ENCODE assay signal across 8 cellular contexts in the genomic region with DNA sequence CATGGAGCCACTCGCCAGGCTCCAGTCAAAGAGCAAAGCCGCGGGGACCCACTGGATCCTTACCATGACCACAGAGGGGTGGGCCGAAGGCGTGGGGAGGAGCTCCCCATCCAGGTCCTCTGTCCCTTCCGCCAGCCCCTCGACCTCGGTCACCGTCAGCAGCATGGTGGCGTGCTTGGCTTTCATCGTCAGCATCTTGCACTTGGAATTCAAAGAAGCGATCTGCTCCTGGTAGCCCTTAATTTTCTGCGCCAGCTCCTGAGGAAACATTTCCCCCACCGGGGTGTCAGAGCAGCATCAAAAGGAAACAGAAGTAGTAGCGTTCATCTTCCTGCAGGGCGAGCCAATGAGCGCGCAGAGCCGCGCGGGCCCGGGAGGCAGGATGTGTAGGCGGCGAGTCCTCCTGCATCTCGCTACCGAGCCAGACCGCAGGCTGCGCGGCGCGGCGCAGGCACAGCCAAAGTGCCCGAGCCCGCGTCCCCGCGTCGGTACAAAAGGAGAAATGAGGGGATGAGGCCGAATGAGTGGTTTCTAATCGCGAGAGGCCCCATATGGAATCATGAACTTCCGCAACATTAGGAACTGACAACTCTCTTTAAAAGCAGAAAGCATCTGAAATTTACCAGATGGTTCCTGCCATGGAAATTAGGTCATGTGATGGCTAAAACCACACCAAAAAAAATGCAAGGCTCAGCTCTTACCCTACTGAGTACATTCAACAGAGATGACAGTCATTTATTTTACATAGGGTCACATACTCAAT.
DNase-seq lines count a peak whose midpoint lies in the region; ATAC-seq and TF ChIP-seq lines count a peak whose summit lies in the region.

No MANE protein-coding gene starts in this region.

- H3K36me3 ChIP-seq in DND-41 (ENCODE audit: insufficient read depth, low read length) (no peaks in the 10 kb centered on the region), neutrophil (peaks cover 90% of the 10 kb centered on the region)

- H3K9me3 ChIP-seq in DND-41 (ENCODE audit: insufficient read depth, low read length, severe bottlenecking), result no peaks in the 10 kb centered on the region
- no peaks in the 10 kb centered on the region for H3K9me3 ChIP-seq in neutrophil

- H3K4me3 ChIP-seq in DND-41 (ENCODE audit: low read depth in 1 of 2, low read length in 2 of 2), result peak overlapping the region; percentile 60 to 93
- no peak overlapping the region for H3K4me3 ChIP-seq in neutrophil (ENCODE audit: low read depth in 1 of 2, low read length in 1 of 2)

- no peaks in the 10 kb centered on the region for H4K20me1 ChIP-seq in DND-41 (ENCODE audit: insufficient read depth, low read length)

- ATAC-seq in DND-41 (ENCODE audit: insufficient read depth, low read depth), result peak; percentile 97
- peak; percentile 90 for ATAC-seq in GM21723 (IDR thresholded peaks at IDR 0.05; ENCODE audit: unreplicated experiment)

- H3K27me3 ChIP-seq in DND-41 (ENCODE audit: insufficient read depth, low read length, poor library complexity), result no peaks in the 10 kb centered on the region
- no peaks in the 10 kb centered on the region for H3K27me3 ChIP-seq in neutrophil

- H2AFZ ChIP-seq in DND-41 (ENCODE audit: low read depth, low read length), result peak overlapping the region; percentile 96

- peak; percentile 91 for DNase-seq in DND-41
- DNase-seq in KBM-7, result peak; percentile 91
- peak; percentile 84 for DNase-seq in SIG-M5 treated with dmso at 0.1 percent for 504 hours (lab: John Stamatoyannopoulos, UW; ENCODE audit: unreplicated experiment)
- peak; percentile 91 for DNase-seq in activated naive CD4-positive, alpha-beta T cell treated with Interleukin-2 at 50 U/mL for 16 hours
- DNase-seq in germinal center (ENCODE audit: low spot score), result peak; percentile 85
- peak; percentile 41 to 96 (median 82) for DNase-seq in substantia nigra (lab: John Stamatoyannopoulos, UW)

- H3K4me2 ChIP-seq in DND-41 (ENCODE audit: insufficient read depth, low read length), result peak overlapping the region; percentile 81

- peak overlapping the region; percentile 96 for H3K27ac ChIP-seq in DND-41 (ENCODE audit: low read length)
- peak overlapping the region; percentile 38 for H3K27ac ChIP-seq in neutrophil
- peak overlapping the region; percentile 89 for H3K27ac ChIP-seq in substantia nigra (ENCODE audit: low read depth, low read length, poor library complexity, severe bottlenecking)

- in situ Hi-C loops in KBM-7 (cut with MboI; ENCODE audit: low pct_unique_long_range_greater_than_20kb, low sequenced_read_pairs), result no loop called here

- peaks cover 12% of the 10 kb centered on the region for H3K79me2 ChIP-seq in DND-41 (ENCODE audit: insufficient read depth, low read length)

- H3K4me1 ChIP-seq in DND-41 (ENCODE audit: insufficient read depth, low read length) (peaks cover 25% of the 10 kb centered on the region), neutrophil (ENCODE audit: control insufficient read depth in 1 of 2, insufficient read depth in 1 of 2, low read depth in 1 of 2, low read length in 1 of 2) (peaks cover 3 to 11% of the 10 kb centered on the region in 2 experiments)

- TF ChIP-seq CTCF in DND-41 (IDR thresholded peaks at IDR 0.05; ENCODE audit: borderline replicate concordance, extremely low read depth, low read length, poor library complexity, severe bottlenecking) (peak; percentile 65), neutrophil (IDR thresholded peaks at IDR 0.05) (peak; percentile 36)

- peak overlapping the region; percentile 76 for H3K9ac ChIP-seq in DND-41 (ENCODE audit: low read depth, low read length)

Comparison
In these comparisons a context has a peak if more than half of its experiments do, and no peak if none do; other contexts are left out.
1. H3K27ac ChIP-seq: peak in every context shown above with its lines; median percentile 96 in DND-41; 89 in substantia nigra; 38 in neutrophil.
2. H3K4me3 ChIP-seq: peak in DND-41 (2 of 2); none in neutrophil (0 of 2).
3. Peak in every context shown above with its lines, with median percentiles within 50 percentile points of each other: DNase-seq.